In genomic region chr16:3021449-3022207, GRCh38 we compare ENCODE assay signal across 8 cellular contexts. TPM values are rescaled to one million over a fixed set of nuclear protein-coding genes. Genes with fewer than 3 reads are reported as not detected.
DNase-seq lines count a peak whose midpoint lies in the region; ATAC-seq, FAIRE-seq and TF ChIP-seq lines count a peak whose summit lies in the region.

No MANE protein-coding gene starts in this region.

- TSS peak; percentile 59 for BruUV-seq in HepG2 (replicated peaks; lab: Mats Ljungman, UMichigan)

- TF ChIP-seq EP300 in HepG2 (IDR thresholded peaks at IDR 0.05; ENCODE audit: low read depth in 2 of 2, low read length in 2 of 2) (no peak), HepG2 (CRISPR knock-in tag; IDR thresholded peaks at IDR 0.05; ENCODE audit: borderline replicate concordance) (no peak)

- H3K27ac ChIP-seq in cingulate gyrus (ENCODE audit: low read depth, low read length) (peak overlapping the region; percentile 94), HepG2 (ENCODE audit: extremely low read length, insufficient read depth, low read length) (peak overlapping the region; percentile 93)

- no peaks in the 10 kb centered on the region for H3K9me3 ChIP-seq in HepG2 (ENCODE audit: low read length)

- peak; percentile 41 to 76 (median 57) for DNase-seq in NCI-H1417 (lab: John Stamatoyannopoulos, UW)
- no peak for DNase-seq in NCI-H1417 treated with DMSO at 0.1 percent for 48 hours (lab: John Stamatoyannopoulos, UW)
- peak; percentile 36 for DNase-seq in NCI-H2227 treated with DMSO at 0.1 percent for 48 hours (lab: John Stamatoyannopoulos, UW)
- DNase-seq in activated CD4-positive, alpha-beta T cell treated with anti-CD3 and anti-CD28 coated beads for 48 hours = peak; percentile 96
- peak; percentile 68 for DNase-seq in HepG2 (ENCODE audit: low spot score)
- DNase-seq in stimulated activated CD4-positive, alpha-beta T cell treated with anti-CD3 and anti-CD28 coated beads, Interleukin-4, amount 100 ng/mL, for 24 hours = peak; percentile 85

- CTCF ChIA-PET in HepG2 (lab: Yijun Ruan, JAX; ENCODE audit: low intra/inter-chr PET ratio, low total read pairs) = interaction anchor here (0.9 kb wide), 1 partner anchor 18 kb away, joined by 4 read pairs; no protein-coding TSS in a partner anchor

- no peak overlapping the region for H2AFZ ChIP-seq in HepG2 (ENCODE audit: low read length)

- H3K36me3 ChIP-seq in HepG2 (replicated peaks in 1 of 2; ENCODE audit: control insufficient read depth in 1 of 2, insufficient read depth in 2 of 2, low read length in 2 of 2) = peaks cover 9 to 14% of the 10 kb centered on the region in 2 experiments; a peak in 4 of 5 replicates

- 3% methylated on average over 5 of the region's 25 CpGs for whole genome bisulfite sequencing in HepG2 (ENCODE audit: low lambda C conversion rate)

- H3K4me1 ChIP-seq in HepG2 (ENCODE audit: insufficient read depth, low read length) = peaks cover 61% of the 10 kb centered on the region

- ATAC-seq in HepG2 (peak; percentile 23), GM18909 (IDR thresholded peaks at IDR 0.05; ENCODE audit: poor library complexity, unreplicated experiment) (no peak)

- H3K27me3 ChIP-seq in HepG2 (ENCODE audit: control insufficient read depth in 1 of 2, insufficient read depth in 2 of 2, low read length in 2 of 2) = no peaks in the 10 kb centered on the region; a peak in 2 of 5 replicates

- H3K4me2 ChIP-seq in HepG2 (ENCODE audit: low read depth, low read length) = peak overlapping the region; percentile 85

- intact Hi-C loops in HepG2 (cut with micrococcal nuclease; ENCODE audit: unreplicated experiment) = no loop called here

- in situ Hi-C loops in HepG2 (cut with HindIII; ENCODE audit: extremely low pct_ligation_motif_present, low pct_unique_long_range_greater_than_20kb) = no loop called here

- TF ChIP-seq RAD21 in HepG2 (CRISPR knock-in tag; IDR thresholded peaks at IDR 0.05) = 0 out of 2 replicates have a peak, but pooled peaks have one; percentile 34

- POLR2A ChIA-PET in HepG2 (lab: Yijun Ruan, JAX) = interaction anchor here (0.7 to 18.8 kb wide), 21 partner anchors 10 to 866 kb away, joined by 3 to 750 read pairs (median 5); partner anchors contain the start of genes CLDN9, FLYWCH2, IL32 and KREMEN2

- TF ChIP-seq CTCF in HepG2 (CRISPR knock-in tag; IDR thresholded peaks at IDR 0.05) = peak; percentile 70

- peak overlapping the region; percentile 65 to 93 (median 76) for H3K4me3 ChIP-seq in HepG2 (replicated peaks in 1 of 3; ENCODE audit: insufficient read depth in 1 of 3, low read depth in 2 of 3, low read length in 3 of 3)

- peak overlapping the region; percentile 99 for H3K9ac ChIP-seq in HepG2 (ENCODE audit: insufficient read depth, low read depth, low read length)

- no peak for FAIRE-seq in HepG2 (lab: Jason Lieb, UNC)

- H4K20me1 ChIP-seq in HepG2 (ENCODE audit: insufficient read depth, low read length) = peaks cover 31% of the 10 kb centered on the region; the same call in 1 of the 2 replicates

- TF ChIP-seq POLR2A in HepG2 (IDR thresholded peaks at IDR 0.05; ENCODE audit: insufficient read depth in 1 of 2, low read depth in 2 of 2, low read length in 2 of 2) = no peak

- H3K79me2 ChIP-seq in HepG2 (ENCODE audit: insufficient read depth, low read length) = peaks cover 5% of the 10 kb centered on the region

RNA-seq across cellular contexts. Expression of gene TNFRSF12A, which starts 1.5 kb away (rescaled TPM):
- total RNA-seq in HepG2 (2016; rRNA removed; fragmentation: Illumina TruSeq; extraction: Trizol) = 36.5 and 66.0 TPM in 2 replicates
- 43.4 and 53.1 TPM in 2 replicates for total RNA-seq in HepG2 (2016; cell fraction: cytosol; rRNA removed; fragmentation: Illumina TruSeq; extraction: Trizol; ENCODE audit: low read depth)
- 26.5 and 67.0 TPM in 2 replicates for total RNA-seq in HepG2 (2016; cell fraction: insoluble cytoplasmic fraction; rRNA removed; fragmentation: Illumina TruSeq; extraction: Trizol)
- total RNA-seq in HepG2 (2016; cell fraction: membrane; rRNA removed; fragmentation: Illumina TruSeq; extraction: Trizol) = 51.6 and 58.5 TPM in 2 replicates
- total RNA-seq in HepG2 (2016; cell fraction: nucleus; rRNA removed; fragmentation: Illumina TruSeq; extraction: Trizol) = 52.1 and 57.5 TPM in 2 replicates
- 61.9 and 118 TPM in 2 replicates for polyA plus RNA-seq in HepG2 (2011; rRNA removed)
- polyA plus RNA-seq in HepG2 (2011; cell fraction: cytosol; rRNA removed) = 90.0 and 93.7 TPM in 2 replicates
- 113 and 117 TPM in 2 replicates for polyA plus RNA-seq in HepG2 (2011; cell fraction: nucleus; rRNA removed)
- 29.4 and 57.4 TPM in 2 replicates for polyA plus RNA-seq in HepG2 (2012)
- 34.4 and 45.6 TPM in 2 replicates for polyA plus RNA-seq in HepG2 (2016; cell fraction: cytosol; fragmentation: Illumina TruSeq; extraction: Trizol; ENCODE audit: low read depth)
- polyA plus RNA-seq in HepG2 (2016; cell fraction: insoluble cytoplasmic fraction; fragmentation: Illumina TruSeq; extraction: Trizol; ENCODE audit: low read depth) = 26.8 and 28.0 TPM in 2 replicates
- polyA plus RNA-seq in HepG2 (2016; cell fraction: membrane; fragmentation: Illumina TruSeq; extraction: Trizol; ENCODE audit: low read depth) = 37.1 and 41.1 TPM in 2 replicates
- 92.9 and 105 TPM in 2 replicates for polyA plus RNA-seq in HepG2 (2016; cell fraction: nucleus; fragmentation: Illumina TruSeq; extraction: Trizol; ENCODE audit: insufficient read depth, low read depth)
- 39.1 and 63.9 TPM in 2 replicates for polyA minus RNA-seq in HepG2 (2011; rRNA and poly(A)+ RNA removed; ENCODE audit: low replicate concordance)
- polyA minus RNA-seq in HepG2 (2011; cell fraction: cytosol; rRNA and poly(A)+ RNA removed) = 56.5 and 59.2 TPM in 2 replicates
- polyA minus RNA-seq in HepG2 (2011; cell fraction: nucleus; rRNA and poly(A)+ RNA removed) = 30.4 and 33.3 TPM in 2 replicates

RNA-seq across cellular contexts. Expression of gene HCFC1R1, which starts 2.1 kb away (rescaled TPM):
- 8.3 and 16.1 TPM in 2 replicates for total RNA-seq in HepG2 (2016; rRNA removed; fragmentation: Illumina TruSeq; extraction: Trizol)
- 37.5 and 42.2 TPM in 2 replicates for total RNA-seq in HepG2 (2016; cell fraction: cytosol; rRNA removed; fragmentation: Illumina TruSeq; extraction: Trizol; ENCODE audit: low read depth)
- 13.2 and 13.5 TPM in 2 replicates for total RNA-seq in HepG2 (2016; cell fraction: insoluble cytoplasmic fraction; rRNA removed; fragmentation: Illumina TruSeq; extraction: Trizol)
- 20.6 and 28.5 TPM in 2 replicates for total RNA-seq in HepG2 (2016; cell fraction: membrane; rRNA removed; fragmentation: Illumina TruSeq; extraction: Trizol)
- 8.9 and 10.2 TPM in 2 replicates for total RNA-seq in HepG2 (2016; cell fraction: nucleus; rRNA removed; fragmentation: Illumina TruSeq; extraction: Trizol)
- polyA plus RNA-seq in HepG2 (2011; rRNA removed) = 13.8 and 18.3 TPM in 2 replicates
- polyA plus RNA-seq in HepG2 (2011; cell fraction: cytosol; rRNA removed) = 10.4 and 22.3 TPM in 2 replicates
- 15.6 and 17.0 TPM in 2 replicates for polyA plus RNA-seq in HepG2 (2011; cell fraction: nucleus; rRNA removed)
- polyA plus RNA-seq in HepG2 (2012) = 21.9 and 22.5 TPM in 2 replicates
- 78.3 and 82.9 TPM in 2 replicates for polyA plus RNA-seq in HepG2 (2016; cell fraction: cytosol; fragmentation: Illumina TruSeq; extraction: Trizol; ENCODE audit: low read depth)
- polyA plus RNA-seq in HepG2 (2016; cell fraction: insoluble cytoplasmic fraction; fragmentation: Illumina TruSeq; extraction: Trizol; ENCODE audit: low read depth) = 22.8 and 27.5 TPM in 2 replicates
- polyA plus RNA-seq in HepG2 (2016; cell fraction: membrane; fragmentation: Illumina TruSeq; extraction: Trizol; ENCODE audit: low read depth) = 50.2 and 52.2 TPM in 2 replicates
- 27.0 and 28.5 TPM in 2 replicates for polyA plus RNA-seq in HepG2 (2016; cell fraction: nucleus; fragmentation: Illumina TruSeq; extraction: Trizol; ENCODE audit: insufficient read depth, low read depth)
- polyA minus RNA-seq in HepG2 (2011; rRNA and poly(A)+ RNA removed; ENCODE audit: low replicate concordance) = 10.3 and 23.2 TPM in 2 replicates
- 8.5 and 9.0 TPM in 2 replicates for polyA minus RNA-seq in HepG2 (2011; cell fraction: cytosol; rRNA and poly(A)+ RNA removed)
- 1.9 and 2.8 TPM in 2 replicates for polyA minus RNA-seq in HepG2 (2011; cell fraction: nucleus; rRNA and poly(A)+ RNA removed)

RNA-seq across cellular contexts. Expression of gene THOC6, which starts 2.2 kb away (rescaled TPM):
- 37.0 TPM in 2 replicates for total RNA-seq in HepG2 (2016; rRNA removed; fragmentation: Illumina TruSeq; extraction: Trizol)
- total RNA-seq in HepG2 (2016; cell fraction: cytosol; rRNA removed; fragmentation: Illumina TruSeq; extraction: Trizol; ENCODE audit: low read depth) = 28.6 and 34.8 TPM in 2 replicates
- total RNA-seq in HepG2 (2016; cell fraction: insoluble cytoplasmic fraction; rRNA removed; fragmentation: Illumina TruSeq; extraction: Trizol) = 32.0 and 40.9 TPM in 2 replicates
- total RNA-seq in HepG2 (2016; cell fraction: membrane; rRNA removed; fragmentation: Illumina TruSeq; extraction: Trizol) = 37.8 and 51.5 TPM in 2 replicates
- total RNA-seq in HepG2 (2016; cell fraction: nucleus; rRNA removed; fragmentation: Illumina TruSeq; extraction: Trizol) = 22.9 TPM in 2 replicates
- 32.1 and 33.5 TPM in 2 replicates for polyA plus RNA-seq in HepG2 (2011; rRNA removed)
- polyA plus RNA-seq in HepG2 (2011; cell fraction: cytosol; rRNA removed) = 25.6 and 35.3 TPM in 2 replicates
- 116 and 131 TPM in 2 replicates for polyA plus RNA-seq in HepG2 (2011; cell fraction: nucleus; rRNA removed)
- polyA plus RNA-seq in HepG2 (2012) = 28.1 and 32.9 TPM in 2 replicates
- polyA plus RNA-seq in HepG2 (2016; cell fraction: cytosol; fragmentation: Illumina TruSeq; extraction: Trizol; ENCODE audit: low read depth) = 33.8 and 44.7 TPM in 2 replicates
- 43.4 and 44.7 TPM in 2 replicates for polyA plus RNA-seq in HepG2 (2016; cell fraction: insoluble cytoplasmic fraction; fragmentation: Illumina TruSeq; extraction: Trizol; ENCODE audit: low read depth)
- polyA plus RNA-seq in HepG2 (2016; cell fraction: membrane; fragmentation: Illumina TruSeq; extraction: Trizol; ENCODE audit: low read depth) = 37.0 and 50.8 TPM in 2 replicates
- polyA plus RNA-seq in HepG2 (2016; cell fraction: nucleus; fragmentation: Illumina TruSeq; extraction: Trizol; ENCODE audit: insufficient read depth, low read depth) = 55.2 and 56.2 TPM in 2 replicates
- 39.0 and 64.3 TPM in 2 replicates for polyA minus RNA-seq in HepG2 (2011; rRNA and poly(A)+ RNA removed; ENCODE audit: low replicate concordance)
- 13.7 and 16.5 TPM in 2 replicates for polyA minus RNA-seq in HepG2 (2011; cell fraction: cytosol; rRNA and poly(A)+ RNA removed)
- 23.3 and 24.7 TPM in 2 replicates for polyA minus RNA-seq in HepG2 (2011; cell fraction: nucleus; rRNA and poly(A)+ RNA removed)

RNA-seq across cellular contexts. Expression of gene CLDN6, which starts 3.6 kb away (rescaled TPM):
- 2.7 and 7.6 TPM in 2 replicates for total RNA-seq in HepG2 (2016; rRNA removed; fragmentation: Illumina TruSeq; extraction: Trizol)
- total RNA-seq in HepG2 (2016; cell fraction: cytosol; rRNA removed; fragmentation: Illumina TruSeq; extraction: Trizol; ENCODE audit: low read depth) = 1.2 and 1.3 TPM in 2 replicates
- total RNA-seq in HepG2 (2016; cell fraction: insoluble cytoplasmic fraction; rRNA removed; fragmentation: Illumina TruSeq; extraction: Trizol) = 2.2 and 8.1 TPM in 2 replicates
- 1.4 and 2.3 TPM in 2 replicates for total RNA-seq in HepG2 (2016; cell fraction: membrane; rRNA removed; fragmentation: Illumina TruSeq; extraction: Trizol)
- total RNA-seq in HepG2 (2016; cell fraction: nucleus; rRNA removed; fragmentation: Illumina TruSeq; extraction: Trizol) = 9.3 and 10.1 TPM in 2 replicates
- polyA plus RNA-seq in HepG2 (2011; rRNA removed) = 5.9 and 10.1 TPM in 2 replicates
- polyA plus RNA-seq in HepG2 (2011; cell fraction: cytosol; rRNA removed) = 10.2 and 14.5 TPM in 2 replicates
- polyA plus RNA-seq in HepG2 (2011; cell fraction: nucleus; rRNA removed) = 3.6 and 5.9 TPM in 2 replicates
- 5.5 and 7.9 TPM in 2 replicates for polyA plus RNA-seq in HepG2 (2012)
- polyA plus RNA-seq in HepG2 (2016; cell fraction: cytosol; fragmentation: Illumina TruSeq; extraction: Trizol; ENCODE audit: low read depth) = 2.0 and 2.8 TPM in 2 replicates
- polyA plus RNA-seq in HepG2 (2016; cell fraction: insoluble cytoplasmic fraction; fragmentation: Illumina TruSeq; extraction: Trizol; ENCODE audit: low read depth) = 3.6 and 4.2 TPM in 2 replicates
- polyA plus RNA-seq in HepG2 (2016; cell fraction: membrane; fragmentation: Illumina TruSeq; extraction: Trizol; ENCODE audit: low read depth) = 2.8 and 3.7 TPM in 2 replicates
- polyA plus RNA-seq in HepG2 (2016; cell fraction: nucleus; fragmentation: Illumina TruSeq; extraction: Trizol; ENCODE audit: insufficient read depth, low read depth) = 22.4 and 25.4 TPM in 2 replicates
- 0.14 and 9.8 TPM in 2 replicates for polyA minus RNA-seq in HepG2 (2011; rRNA and poly(A)+ RNA removed; ENCODE audit: low replicate concordance)
- 4.6 and 5.7 TPM in 2 replicates for polyA minus RNA-seq in HepG2 (2011; cell fraction: cytosol; rRNA and poly(A)+ RNA removed)
- 1.0 and 1.4 TPM in 2 replicates for polyA minus RNA-seq in HepG2 (2011; cell fraction: nucleus; rRNA and poly(A)+ RNA removed)

RNA-seq across cellular contexts. Expression of gene CLDN9, which starts 8.9 kb away (rescaled TPM):
- 0.08 and 0.15 TPM in 2 replicates for total RNA-seq in HepG2 (2016; rRNA removed; fragmentation: Illumina TruSeq; extraction: Trizol)
- total RNA-seq in HepG2 (2016; cell fraction: cytosol; rRNA removed; fragmentation: Illumina TruSeq; extraction: Trizol; ENCODE audit: low read depth) = not detected in 2 replicates
- total RNA-seq in HepG2 (2016; cell fraction: insoluble cytoplasmic fraction; rRNA removed; fragmentation: Illumina TruSeq; extraction: Trizol) = 0.09 and 0.11 TPM in 2 replicates
- 0.09 and 0.14 TPM in 2 replicates for total RNA-seq in HepG2 (2016; cell fraction: membrane; rRNA removed; fragmentation: Illumina TruSeq; extraction: Trizol)
- total RNA-seq in HepG2 (2016; cell fraction: nucleus; rRNA removed; fragmentation: Illumina TruSeq; extraction: Trizol) = not detected in 2 replicates
- polyA plus RNA-seq in HepG2 (2011; rRNA removed) = 0.26 and 0.48 TPM in 2 replicates
- polyA plus RNA-seq in HepG2 (2011; cell fraction: cytosol; rRNA removed) = 0.26 and 0.52 TPM in 2 replicates
- 2.1 and 2.4 TPM in 2 replicates for polyA plus RNA-seq in HepG2 (2011; cell fraction: nucleus; rRNA removed)
- 0.32 and 0.53 TPM in 2 replicates for polyA plus RNA-seq in HepG2 (2012)
- 0.08 and 0.20 TPM in 2 replicates for polyA plus RNA-seq in HepG2 (2016; cell fraction: cytosol; fragmentation: Illumina TruSeq; extraction: Trizol; ENCODE audit: low read depth)
- 0.15 and 0.17 TPM in 2 replicates for polyA plus RNA-seq in HepG2 (2016; cell fraction: insoluble cytoplasmic fraction; fragmentation: Illumina TruSeq; extraction: Trizol; ENCODE audit: low read depth)
- polyA plus RNA-seq in HepG2 (2016; cell fraction: membrane; fragmentation: Illumina TruSeq; extraction: Trizol; ENCODE audit: low read depth) = 0.15 TPM in 1 of 2 replicates, not detected in the other
- 1.1 and 1.3 TPM in 2 replicates for polyA plus RNA-seq in HepG2 (2016; cell fraction: nucleus; fragmentation: Illumina TruSeq; extraction: Trizol; ENCODE audit: insufficient read depth, low read depth)
- polyA minus RNA-seq in HepG2 (2011; rRNA and poly(A)+ RNA removed; ENCODE audit: low replicate concordance) = 0.26 and 1.1 TPM in 2 replicates
- 0.44 and 0.79 TPM in 2 replicates for polyA minus RNA-seq in HepG2 (2011; cell fraction: cytosol; rRNA and poly(A)+ RNA removed)
- polyA minus RNA-seq in HepG2 (2011; cell fraction: nucleus; rRNA and poly(A)+ RNA removed) = 0.77 and 0.99 TPM in 2 replicates
